Comparison of ENCODE assay signal across 14 cellular contexts in genomic region chr3:192128922-192129321, GRCh38.
DNase-seq lines count a peak whose midpoint lies in the region; ATAC-seq and TF ChIP-seq lines count a peak whose summit lies in the region.
"Had no signal": no experiment of that assay in that cellular context is flagged by ENCODE, and none has a peak within 500 bp of the region (broad histone marks: within the 10 kb centered on the region; RNA-seq: fewer than 3 reads in every experiment).

No MANE protein-coding gene starts in this region.

- CTCF ChIA-PET in activated CD8-positive, alpha-beta T cell treated with anti-CD3 and anti-CD28 coated beads for 36 hours (lab: Charles Lee) = no interaction called here

- ATAC-seq in GM18858 (IDR thresholded peaks at IDR 0.05; ENCODE audit: unreplicated experiment) = peak; percentile 54
- ATAC-seq in GM21576 (IDR thresholded peaks at IDR 0.05; ENCODE audit: unreplicated experiment) = peak; percentile 75
- peak; percentile 86 for ATAC-seq in HG03432 (IDR thresholded peaks at IDR 0.05; ENCODE audit: unreplicated experiment)
- no peak for ATAC-seq in GM21381 (IDR thresholded peaks at IDR 0.05; ENCODE audit: unreplicated experiment)
- ATAC-seq in activated CD8-positive, alpha-beta T cell treated with anti-CD3 and anti-CD28 coated beads for 36 hours = no peak
- ATAC-seq: gastroesophageal sphincter, Panc1 had no signal

- H3K36me3 Mint-ChIP-seq in activated CD8-positive, alpha-beta T cell treated with anti-CD3 and anti-CD28 coated beads for 36 hours (ENCODE audit: low read depth) = no peaks in the 10 kb centered on the region

- WGBS in lower leg skin, 2 donors = 50 to 61% methylated on average over 4 of the region's 4 CpGs

- no peaks in the 10 kb centered on the region for H3K27me3 ChIP-seq in endocrine pancreas (ENCODE audit: control insufficient read depth, insufficient read depth, low read length)
- H3K27me3 ChIP-seq: gastroesophageal sphincter, spleen, stomach had no signal

- peaks cover 20% of the 10 kb centered on the region for H3K4me1 ChIP-seq in endocrine pancreas (ENCODE audit: control insufficient read depth, insufficient read depth, low read length)
- H3K4me1 ChIP-seq: gastroesophageal sphincter, spleen, stomach had no signal

- POLR2A ChIA-PET in activated CD8-positive, alpha-beta T cell treated with anti-CD3 and anti-CD28 coated beads for 36 hours (lab: Charles Lee) = no interaction called here

- no peak for TF ChIP-seq CTCF in activated CD8-positive, alpha-beta T cell treated with anti-CD3 and anti-CD28 coated beads for 36 hours (IDR thresholded peaks at IDR 0.05)
- TF ChIP-seq CTCF in lower leg skin (IDR thresholded peaks at IDR 0.05) = no peak

- intact Hi-C loops in activated CD8-positive, alpha-beta T cell treated with anti-CD3 and anti-CD28 coated beads for 36 hours (cut with micrococcal nuclease) = no loop called here
- intact Hi-C loops in lower leg skin (cut with DNase I; ENCODE audit: low total_unique reads) = no loop called here

- H3K4me3 ChIP-seq in endocrine pancreas (ENCODE audit: control insufficient read depth, insufficient read depth, low read length) (peak overlapping the region; percentile 49), lower leg skin (ENCODE audit: low read depth, poor library complexity, severe bottlenecking) (no peak overlapping the region)
- H3K4me3 ChIP-seq: gastroesophageal sphincter, spleen, stomach had no signal

- H3K27ac Mint-ChIP-seq in activated CD8-positive, alpha-beta T cell treated with anti-CD3 and anti-CD28 coated beads for 36 hours = no peak overlapping the region

- H3K9me3 ChIP-seq in endocrine pancreas (ENCODE audit: control insufficient read depth, low read length) = no peaks in the 10 kb centered on the region
- H3K9me3 ChIP-seq: gastroesophageal sphincter, stomach had no signal

- no peaks in the 10 kb centered on the region for H3K4me1 Mint-ChIP-seq in activated CD8-positive, alpha-beta T cell treated with anti-CD3 and anti-CD28 coated beads for 36 hours (ENCODE audit: low read depth)

- no peak for DNase-seq in NCI-H1436 treated with DMSO at 0.1 percent for 48 hours (lab: John Stamatoyannopoulos, UW)
- DNase-seq in activated CD8-positive, alpha-beta T cell treated with anti-CD3 and anti-CD28 coated beads for 36 hours = no peak
- no peak for DNase-seq in lower leg skin (ENCODE audit: low spot score in 2 of 2)
- DNase-seq: activated gamma-delta T cell, H7, spleen, stomach had no signal

- no peaks in the 10 kb centered on the region for H3K27me3 Mint-ChIP-seq in activated CD8-positive, alpha-beta T cell treated with anti-CD3 and anti-CD28 coated beads for 36 hours

- H3K9ac ChIP-seq in endocrine pancreas (ENCODE audit: control insufficient read depth, insufficient read depth, low read length) = no peak overlapping the region

- no peak for TF ChIP-seq POLR2A in lower leg skin (IDR thresholded peaks at IDR 0.05)

- H3K4me3 Mint-ChIP-seq in activated CD8-positive, alpha-beta T cell treated with anti-CD3 and anti-CD28 coated beads for 36 hours = no peak overlapping the region

- no peaks in the 10 kb centered on the region for H3K9me3 Mint-ChIP-seq in activated CD8-positive, alpha-beta T cell treated with anti-CD3 and anti-CD28 coated beads for 36 hours

- no peaks in the 10 kb centered on the region for H3K36me3 ChIP-seq in endocrine pancreas (ENCODE audit: control insufficient read depth, insufficient read depth, low read length)
- H3K36me3 ChIP-seq: gastroesophageal sphincter, spleen, stomach had no signal

Comparison
In these comparisons a context has a peak if more than half of its experiments do, and no peak if none do; other contexts are left out.
1. ATAC-seq: peak in GM18858 (single experiment), GM21576 (single experiment) and HG03432 (single experiment); none in GM21381 (single experiment) and activated CD8-positive, alpha-beta T cell treated with anti-CD3 and anti-CD28 coated beads for 36 hours (single experiment).